In genomic region chr1:245096330-245097066, GRCh38 we compare ENCODE assay signal across 12 cellular contexts. TPM values are rescaled to one million over a fixed set of nuclear protein-coding genes. Genes with fewer than 3 reads are reported as not detected.
"Had no signal": no experiment of that assay in that cellular context is flagged by ENCODE, and none has a peak within 500 bp of the region (broad histone marks: within the 10 kb centered on the region; RNA-seq: fewer than 3 reads in every experiment).

No MANE protein-coding gene starts in this region.

- H3K36me3 ChIP-seq: adrenal gland, brain microvascular endothelial cell, suprapubic skin, upper lobe of right lung had no signal

- H3K27ac ChIP-seq: adrenal gland, brain microvascular endothelial cell, suprapubic skin, upper lobe of right lung had no signal

- H3K4me1 ChIP-seq: suprapubic skin had no signal

- H3K9me3 ChIP-seq: adrenal gland, suprapubic skin, upper lobe of right lung had no signal

- ATAC-seq: right cardiac atrium; stimulated activated memory B cell treated with anti-CD40 and anti-IgM and Interleukin-4, amounts not matched to agents 10 μg/mL and 1 μg/mL and 100 μg/mL, for 72 hours; T-helper 17 cell; upper lobe of right lung had no signal

- DNase-seq: activated CD4-positive, alpha-beta T cell treated with anti-CD3 and anti-CD28 coated beads, Interleukin-2, amount 50 U/mL, for 1 hour; activated naive CD4-positive, alpha-beta T cell treated with anti-CD3 and anti-CD28 coated beads, Interleukin-2, amount 50 U/mL, for 16 hours; activated T-cell treated with anti-CD3 and anti-CD28 coated beads, Interleukin-2, amount 50 U/mL, for 1 hour; brain microvascular endothelial cell; foreskin melanocyte; right cardiac atrium; stimulated activated CD4-positive, alpha-beta T cell treated with anti-CD3 and anti-CD28 coated beads, Interleukin-1b, Interleukin-23, amount 100 ng/mL, for 48 hours; T-helper 17 cell; upper lobe of right lung had no signal

- H3K27me3 ChIP-seq: adrenal gland, brain microvascular endothelial cell, suprapubic skin, upper lobe of right lung had no signal

- H3K4me3 ChIP-seq: adrenal gland, suprapubic skin, upper lobe of right lung had no signal

RNA-seq across cellular contexts. Expression of gene KIF26B, which starts 58.3 kb away (rescaled TPM):
- total RNA-seq: T-helper 17 cell had no signal
